Comparison of ENCODE assay signal across 8 cellular contexts in genomic region chr11:129331871-129332274, GRCh38. TPM values are rescaled to one million over a fixed set of nuclear protein-coding genes. Genes with fewer than 3 reads are reported as not detected.
DNase-seq lines count a peak whose midpoint lies in the region; ATAC-seq lines count a peak whose summit lies in the region.

No MANE protein-coding gene starts in this region.

- DNase-seq in AG20443 (ENCODE audit: low spot score): peak; percentile 88
- peak; percentile 29 for DNase-seq in GM19238 (ENCODE audit: insufficient read length, low spot score)
- peak; percentile 99 to 100 for DNase-seq in NCI-H526 (lab: John Stamatoyannopoulos, UW)
- peak; percentile 76 to 80 for DNase-seq in activated CD4-positive, alpha-beta T cell treated with anti-CD3 and anti-CD28 coated beads, Interleukin-2, amount 50 U/mL, for 48 hours
- DNase-seq in effector CD4-positive, alpha-beta T cell: peak; percentile 27
- peak; percentile 77 to 83 for DNase-seq in lung microvascular endothelial cell (ENCODE audit: low read depth in 2 of 2)
- DNase-seq in stimulated activated CD8-positive, alpha-beta memory T cell treated with anti-CD3 and anti-CD28 coated beads, Interleukin-12 subunit alpha, Interleukin-12 subunit beta, amount 100 ng/mL, for 24 hours (ENCODE audit: extremely low read depth): peak; percentile 24

- peak; percentile 71 for ATAC-seq in HG03439 (IDR thresholded peaks at IDR 0.05; ENCODE audit: unreplicated experiment)

RNA-seq across cellular contexts. Expression of gene BARX2, which starts 43.8 kb away (rescaled TPM):
- total RNA-seq in lung microvascular endothelial cell: not detected in 2 replicates

Comparison
In these comparisons a context has a peak if more than half of its experiments do, and no peak if none do; other contexts are left out.
1. Peak in every context shown above with its lines: DNase-seq and ATAC-seq.
2. DNase-seq: peak in every context shown above with its lines; median percentile 100 in NCI-H526; 88 in AG20443; 80 in lung microvascular endothelial cell; 78 in activated CD4-positive, alpha-beta T cell treated with anti-CD3 and anti-CD28 coated beads, Interleukin-2, amount 50 U/mL, for 48 hours; 29 in GM19238; 27 in effector CD4-positive, alpha-beta T cell; 24 in stimulated activated CD8-positive, alpha-beta memory T cell treated with anti-CD3 and anti-CD28 coated beads, Interleukin-12 subunit alpha, Interleukin-12 subunit beta, amount 100 ng/mL, for 24 hours.